27 cellular contexts compared by ENCODE assay signal in genomic region chr5:6470672-6471071, GRCh38. TPM values are rescaled to one million over a fixed set of nuclear protein-coding genes. Genes with fewer than 3 reads are reported as not detected.
"Had no signal": no experiment of that assay in that cellular context is flagged by ENCODE, and none has a peak within 500 bp of the region (broad histone marks: within the 10 kb centered on the region; RNA-seq: fewer than 3 reads in every experiment).

No MANE protein-coding gene starts in this region.

- ATAC-seq: left colon; mucosa of descending colon; naive thymus-derived CD4-positive, alpha-beta T cell; right cardiac atrium; stimulated activated memory B cell treated with anti-CD40 and anti-IgM and Interleukin-4, amounts not matched to agents 10 μg/mL and 1 μg/mL and 100 μg/mL, for 72 hours; stimulated activated naive CD8-positive, alpha-beta T cell treated with anti-CD3 and anti-CD28 coated beads, Interleukin-15, amount 100 ng/mL, for 72 hours had no signal

- H3K27ac ChIP-seq: ovary, prostate gland, testis, thyroid gland, transverse colon, upper lobe of left lung, vagina had no signal

- H3K27me3 ChIP-seq: ovary, testis, thyroid gland, transverse colon, upper lobe of left lung, vagina had no signal

- H3K36me3 ChIP-seq: ovary, prostate gland, thyroid gland, transverse colon, upper lobe of left lung, vagina had no signal

- DNase-seq: hippocampal formation; kidney glomerular epithelial cell; left colon; mesendoderm; midbrain; mucosa of descending colon; naive thymus-derived CD4-positive, alpha-beta T cell; ovary; retina; right cardiac atrium; stimulated activated CD4-positive, alpha-beta T cell treated with anti-CD3 and anti-CD28 coated beads, Interleukin-1b, Interleukin-23, amount 100 ng/mL, for 48 hours; stimulated activated CD4-positive, alpha-beta T cell treated with anti-CD3 and anti-CD28 coated beads, Interleukin-2, amount 100 ng/mL, for 48 hours; stimulated activated CD4-positive, alpha-beta T cell treated with anti-CD3 and anti-CD28 coated beads, Interleukin-4, amount 100 ng/mL, for 4 hours; stimulated activated CD8-positive, alpha-beta memory T cell treated with anti-CD3 and anti-CD28 coated beads, Interleukin-4, amount 100 ng/mL, for 48 hours; stimulated activated naive CD4-positive, alpha-beta T cell treated with Interleukin-2 at 50 U/mL for 16 hours; stimulated activated naive CD8-positive, alpha-beta T cell treated with anti-CD3 and anti-CD28 coated beads, Interleukin-15, amount 100 ng/mL, for 72 hours; testis; thyroid gland; transverse colon; upper lobe of left lung had no signal

- H3K9me3 ChIP-seq: mucosa of descending colon, ovary, prostate gland, testis, thyroid gland, transverse colon, vagina had no signal

- H3K4me1 ChIP-seq: prostate gland, testis, thyroid gland, transverse colon, upper lobe of left lung, vagina had no signal

- H3K4me3 ChIP-seq: lung, mucosa of descending colon, ovary, prostate gland, smooth muscle cell, testis, thyroid gland, transverse colon, upper lobe of left lung, vagina had no signal

RNA-seq across cellular contexts. Expression of gene UBE2QL1, which starts 22.0 kb away (rescaled TPM):
- total RNA-seq: natural killer cell treated with Interleukin-12 subunit alpha and Interleukin-12 subunit beta and Interleukin-15 and Interleukin-18, amount 100 ng/mL, for 72 hours had no signal
- polyA plus RNA-seq: keratinocyte; naive thymus-derived CD4-positive, alpha-beta T cell had no signal
